In the genomic region with DNA sequence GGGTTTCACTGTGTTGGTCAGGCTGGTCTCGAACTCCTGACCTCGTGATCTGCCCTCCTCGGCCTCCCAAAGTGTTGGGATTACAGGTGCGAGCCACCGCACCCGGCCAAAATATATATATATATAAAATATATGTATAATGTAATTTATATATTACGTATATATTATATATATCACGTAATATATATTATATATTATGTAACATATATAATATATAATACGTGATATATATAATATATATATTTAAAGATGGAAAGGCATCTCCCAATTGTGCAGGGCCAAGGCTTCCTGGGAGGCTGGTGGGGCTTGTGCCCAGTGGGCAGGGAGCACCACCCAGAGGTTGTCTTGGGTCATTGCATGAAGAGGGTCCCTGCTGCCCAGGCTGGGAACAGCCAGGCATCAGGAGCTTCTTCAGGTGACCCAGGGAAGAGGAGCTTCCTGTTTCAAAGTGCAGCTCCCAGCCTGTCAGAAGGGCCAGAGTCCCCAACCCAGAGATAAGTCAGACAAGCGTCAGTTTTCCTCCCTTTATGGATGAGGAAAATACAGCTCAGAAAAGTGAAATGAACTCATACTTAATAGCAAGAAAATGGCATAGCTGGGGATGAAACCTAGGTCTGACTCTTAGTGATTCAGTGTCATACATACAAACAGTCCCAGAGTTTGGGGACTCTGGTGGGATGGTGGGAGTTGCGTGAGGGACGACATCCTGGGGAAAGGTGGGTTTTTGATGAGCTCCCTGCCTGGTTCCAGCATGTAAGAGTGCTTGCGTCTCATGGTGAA, we compare ENCODE assay signal across 1 cellular context.
A peak's percentile ranks its signal among the peaks of the same experiment; 100 is the strongest.
TF ChIP-seq lines count a peak whose summit lies in the region.

No MANE protein-coding gene starts in this region.

TF ChIP-seq in K562, 482 proteins besides CTCF, POLR2A, EP300 and RAD21:
- TF ChIP-seq SMC3 (conservative IDR thresholded peaks at IDR 0.05; ENCODE audit: insufficient read depth, low read depth, low read length): peak; percentile 83
- TF ChIP-seq, protein P1, sequence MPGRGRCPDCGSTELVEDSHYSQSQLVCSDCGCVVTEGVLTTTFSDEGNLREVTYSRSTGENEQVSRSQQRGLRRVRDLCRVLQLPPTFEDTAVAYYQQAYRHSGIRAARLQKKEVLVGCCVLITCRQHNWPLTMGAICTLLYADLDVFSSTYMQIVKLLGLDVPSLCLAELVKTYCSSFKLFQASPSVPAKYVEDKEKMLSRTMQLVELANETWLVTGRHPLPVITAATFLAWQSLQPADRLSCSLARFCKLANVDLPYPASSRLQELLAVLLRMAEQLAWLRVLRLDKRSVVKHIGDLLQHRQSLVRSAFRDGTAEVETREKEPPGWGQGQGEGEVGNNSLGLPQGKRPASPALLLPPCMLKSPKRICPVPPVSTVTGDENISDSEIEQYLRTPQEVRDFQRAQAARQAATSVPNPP (IDR thresholded peaks at IDR 0.05; ENCODE audit: borderline replicate concordance, insufficient read depth, insufficient read length): no peak
- TF ChIP-seq GATAD2B (IDR thresholded peaks at IDR 0.05; ENCODE audit: borderline replicate concordance): no peak
- 0 out of 2 replicates have a peak, but pooled peaks have one; percentile 16 for TF ChIP-seq RB1 (IDR thresholded peaks at IDR 0.05; ENCODE audit: low read depth)
- TF ChIP-seq MYBL2 (IDR thresholded peaks at IDR 0.05; ENCODE audit: low read depth): no peak
- no peak for TF ChIP-seq MYBL2 (CRISPR knock-in tag; IDR thresholded peaks at IDR 0.05; ENCODE audit: borderline replicate concordance)
- TF ChIP-seq, protein P2, sequence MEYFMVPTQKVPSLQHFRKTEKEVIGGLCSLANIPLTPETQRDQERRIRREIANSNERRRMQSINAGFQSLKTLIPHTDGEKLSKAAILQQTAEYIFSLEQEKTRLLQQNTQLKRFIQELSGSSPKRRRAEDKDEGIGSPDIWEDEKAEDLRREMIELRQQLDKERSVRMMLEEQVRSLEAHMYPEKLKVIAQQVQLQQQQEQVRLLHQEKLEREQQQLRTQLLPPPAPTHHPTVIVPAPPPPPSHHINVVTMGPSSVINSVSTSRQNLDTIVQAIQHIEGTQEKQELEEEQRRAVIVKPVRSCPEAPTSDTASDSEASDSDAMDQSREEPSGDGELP (CRISPR knock-in tag; IDR thresholded peaks at IDR 0.05; ENCODE audit: borderline replicate concordance): 0 out of 2 replicates have a peak, but pooled peaks have one; percentile 24
- peak; percentile 31; the same call in 1 of the 2 replicates for TF ChIP-seq CTBP1 (IDR thresholded peaks at IDR 0.05; ENCODE audit: borderline replicate concordance)
- TF ChIP-seq JUND (IDR thresholded peaks at IDR 0.05; ENCODE audit: borderline replicate concordance, low read depth, low read length): 0 out of 2 replicates have a peak, but pooled peaks have one; percentile 6
- TF ChIP-seq JUND (tag; IDR thresholded peaks at IDR 0.05; ENCODE audit: borderline replicate concordance, low read depth, low read length): no peak
- TF ChIP-seq, protein P3, sequence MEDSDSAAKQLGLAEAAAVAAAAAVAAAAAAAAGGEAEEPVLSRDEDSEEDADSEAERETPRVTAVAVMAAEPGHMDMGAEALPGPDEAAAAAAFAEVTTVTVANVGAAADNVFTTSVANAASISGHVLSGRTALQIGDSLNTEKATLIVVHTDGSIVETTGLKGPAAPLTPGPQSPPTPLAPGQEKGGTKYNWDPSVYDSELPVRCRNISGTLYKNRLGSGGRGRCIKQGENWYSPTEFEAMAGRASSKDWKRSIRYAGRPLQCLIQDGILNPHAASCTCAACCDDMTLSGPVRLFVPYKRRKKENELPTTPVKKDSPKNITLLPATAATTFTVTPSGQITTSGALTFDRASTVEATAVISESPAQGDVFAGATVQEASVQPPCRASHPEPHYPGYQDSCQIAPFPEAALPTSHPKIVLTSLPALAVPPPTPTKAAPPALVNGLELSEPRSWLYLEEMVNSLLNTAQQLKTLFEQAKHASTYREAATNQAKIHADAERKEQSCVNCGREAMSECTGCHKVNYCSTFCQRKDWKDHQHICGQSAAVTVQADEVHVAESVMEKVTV (CRISPR knock-in tag; IDR thresholded peaks at IDR 0.05): peak; percentile 93
- peak; percentile 28; the same call in 1 of the 2 replicates for TF ChIP-seq STAG1 (CRISPR knock-in tag; IDR thresholded peaks at IDR 0.05; ENCODE audit: borderline replicate concordance)
- no peak for TF ChIP-seq EHMT2 (IDR thresholded peaks at IDR 0.05)
- 0 out of 4 replicates have a peak, but pooled peaks of 1 of the 2 experiments have one; percentile 14 for TF ChIP-seq RCOR1 (IDR thresholded peaks at IDR 0.05; ENCODE audit: borderline replicate concordance in 1 of 2, low read depth in 2 of 2, low read length in 2 of 2)
- TF ChIP-seq CC2D1A (IDR thresholded peaks at IDR 0.05): 0 out of 2 replicates have a peak, but pooled peaks have one; percentile 21
